ENCODE assay signal across 23 cellular contexts in genomic region chr17:73746314-73747073, GRCh38.
"Had no signal": no experiment of that assay in that cellular context is flagged by ENCODE, and none has a peak within 500 bp of the region (broad histone marks: within the 10 kb centered on the region; RNA-seq: fewer than 3 reads in every experiment).

No MANE protein-coding gene starts in this region.

- H3K9me3 Mint-ChIP-seq: activated naive CD8-positive, alpha-beta T cell treated with anti-CD3 and anti-CD28 coated beads, Interleukin-2, amount 10 ng/mL, durations not matched to agents 7 days and 5 days; activated T-cell treated with anti-CD3 and anti-CD28 coated beads, Interleukin-2, amount 50 U/mL, for 4 hours; natural killer cell treated with Interleukin-12 subunit alpha and Interleukin-12 subunit beta and Interleukin-15 and Interleukin-18, amount 100 ng/mL, for 72 hours; stimulated activated naive CD8-positive, alpha-beta T cell treated with anti-CD3 and anti-CD28 coated beads, Interleukin-15, Interleukin-2, amounts not matched to agents 100 ng/mL and 50 ng/mL, for 24 hours had no signal

- DNase-seq: activated CD4-positive, alpha-beta T cell treated with anti-CD3 and anti-CD28 coated beads for 4 hours; activated CD4-positive, alpha-beta T cell treated with anti-CD3 and anti-CD28 coated beads, Interleukin-2, amount 50 U/mL, for 48 hours; activated CD4-positive, CD25-positive, alpha-beta regulatory T cell; activated CD8-positive, alpha-beta memory T cell treated with anti-CD3 and anti-CD28 coated beads, Interleukin-2, amount 50 U/mL, for 48 hours; activated naive CD4-positive, alpha-beta T cell treated with Interleukin-2 at 50 U/mL for 16 hours; activated naive CD8-positive, alpha-beta T cell treated with anti-CD3 and anti-CD28 coated beads, Interleukin-2, amount 10 ng/mL, durations not matched to agents 7 days and 5 days; activated T-cell treated with anti-CD3 and anti-CD28 coated beads, Interleukin-2, amount 50 U/mL, for 4 hours; amniotic stem cell; cerebellar nuclear complex; esophagus squamous epithelium; gastrocnemius medialis; hippocampal formation; left ventricle myocardium superior; mammary epithelial cell; midbrain; stimulated activated CD4-positive, alpha-beta T cell treated with anti-CD3 and anti-CD28 coated beads, Interleukin-4, amount 100 ng/mL, for 4 hours; substantia nigra; T1000; thyroid gland had no signal

- H3K36me3 ChIP-seq: esophagus squamous epithelium, gastrocnemius medialis, thyroid gland had no signal

- H3K4me1 Mint-ChIP-seq: activated naive CD8-positive, alpha-beta T cell treated with anti-CD3 and anti-CD28 coated beads, Interleukin-2, amount 10 ng/mL, durations not matched to agents 7 days and 5 days had no signal

- H3K79me2 ChIP-seq: parathyroid adenoma had no signal

- H3K36me3 Mint-ChIP-seq: activated naive CD8-positive, alpha-beta T cell treated with anti-CD3 and anti-CD28 coated beads, Interleukin-2, amount 10 ng/mL, durations not matched to agents 7 days and 5 days; natural killer cell treated with Interleukin-12 subunit alpha and Interleukin-12 subunit beta and Interleukin-15 and Interleukin-18, amount 100 ng/mL, for 72 hours had no signal

- H3K27ac Mint-ChIP-seq: activated naive CD8-positive, alpha-beta T cell treated with anti-CD3 and anti-CD28 coated beads, Interleukin-2, amount 10 ng/mL, durations not matched to agents 7 days and 5 days; natural killer cell treated with Interleukin-12 subunit alpha and Interleukin-12 subunit beta and Interleukin-15 and Interleukin-18, amount 100 ng/mL, for 72 hours; stimulated activated naive CD8-positive, alpha-beta T cell treated with anti-CD3 and anti-CD28 coated beads, Interleukin-15, Interleukin-2, amounts not matched to agents 100 ng/mL and 50 ng/mL, for 24 hours had no signal

- H3K27me3 ChIP-seq: thyroid gland had no signal

- ATAC-seq: activated T-cell treated with anti-CD3 and anti-CD28 coated beads, Interleukin-2, amount 50 U/mL, for 4 hours; gastrocnemius medialis; natural killer cell treated with Interleukin-12 subunit alpha and Interleukin-12 subunit beta and Interleukin-15 and Interleukin-18, amount 100 ng/mL, for 72 hours had no signal

- H2AFZ ChIP-seq: parathyroid adenoma had no signal

- H3K9ac ChIP-seq: parathyroid adenoma had no signal

- H3K9me3 ChIP-seq: esophagus squamous epithelium, gastrocnemius medialis, thyroid gland had no signal

- H3K27me3 Mint-ChIP-seq: stimulated activated naive CD8-positive, alpha-beta T cell treated with anti-CD3 and anti-CD28 coated beads, Interleukin-15, Interleukin-2, amounts not matched to agents 100 ng/mL and 50 ng/mL, for 24 hours had no signal

- H3K4me1 ChIP-seq: esophagus squamous epithelium, gastrocnemius medialis, parathyroid adenoma, thyroid gland had no signal

- H3K4me3 ChIP-seq: coronary artery, esophagus squamous epithelium, gastrocnemius medialis, thyroid gland had no signal

- H3K4me3 Mint-ChIP-seq: activated naive CD8-positive, alpha-beta T cell treated with anti-CD3 and anti-CD28 coated beads, Interleukin-2, amount 10 ng/mL, durations not matched to agents 7 days and 5 days; activated T-cell treated with anti-CD3 and anti-CD28 coated beads, Interleukin-2, amount 50 U/mL, for 4 hours; natural killer cell treated with Interleukin-12 subunit alpha and Interleukin-12 subunit beta and Interleukin-15 and Interleukin-18, amount 100 ng/mL, for 72 hours; stimulated activated naive CD8-positive, alpha-beta T cell treated with anti-CD3 and anti-CD28 coated beads, Interleukin-15, Interleukin-2, amounts not matched to agents 100 ng/mL and 50 ng/mL, for 24 hours had no signal

- H3K27ac ChIP-seq: coronary artery, esophagus squamous epithelium, gastrocnemius medialis, parathyroid adenoma, thyroid gland had no signal
